Comparison of ENCODE assay signal across 12 cellular contexts in the genomic region with DNA sequence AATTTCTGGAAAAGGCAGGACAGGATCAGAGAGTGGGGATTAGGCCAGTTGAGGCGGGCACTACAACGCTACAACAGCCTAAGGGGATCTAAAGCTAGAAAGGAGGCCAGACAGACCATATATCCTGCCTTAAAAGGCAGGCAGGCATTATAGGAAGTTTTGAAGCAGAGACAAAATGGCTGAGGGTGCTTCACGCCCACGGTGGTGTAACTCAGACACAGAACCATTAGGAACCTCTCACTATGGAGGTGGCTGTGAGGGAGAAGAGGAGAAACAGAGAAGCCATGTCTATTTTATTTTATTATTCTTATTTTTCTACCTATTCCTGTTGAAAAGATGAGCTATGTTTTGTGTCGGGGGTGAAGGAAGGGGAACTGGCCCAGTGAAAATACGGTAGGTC. TPM values are rescaled to one million over a fixed set of nuclear protein-coding genes. Genes with fewer than 3 reads are reported as not detected.
DNase-seq lines count a peak whose midpoint lies in the region; ATAC-seq and TF ChIP-seq lines count a peak whose summit lies in the region.
"Had no signal": no experiment of that assay in that cellular context is flagged by ENCODE, and none has a peak within 500 bp of the region (broad histone marks: within the 10 kb centered on the region; RNA-seq: fewer than 3 reads in every experiment).

No MANE protein-coding gene starts in this region.

- H3K4me2 ChIP-seq in Karpas-422 (ENCODE audit: low read depth, low read length, poor library complexity, severe bottlenecking), result no peak overlapping the region
- H3K4me2 ChIP-seq: neural progenitor cell, SK-N-SH had no signal

- peaks cover 40% of the 10 kb centered on the region for H3K79me2 ChIP-seq in Karpas-422 (ENCODE audit: low read length)

- H3K4me1 Mint-ChIP-seq in CD4-positive, alpha-beta memory T cell, result peaks cover 26 to 50% (median 39%) of the 10 kb centered on the region in 4 donors
- peaks cover 36% of the 10 kb centered on the region for H3K4me1 Mint-ChIP-seq in chondrocyte (ENCODE audit: low read depth)

- 0 out of 2 replicates have a peak, but pooled peaks cover 3% of the 10 kb centered on the region for H4K20me1 ChIP-seq in Karpas-422 (ENCODE audit: insufficient read depth, low read depth, low read length)

- TF ChIP-seq CTCF in chondrocyte (IDR thresholded peaks at IDR 0.05) (no peak), neutrophil (IDR thresholded peaks at IDR 0.05) (no peak)

- no peaks in the 10 kb centered on the region for H3K36me3 ChIP-seq in CD4-positive, alpha-beta memory T cell (ENCODE audit: insufficient read depth, low read length)
- H3K36me3 ChIP-seq in Karpas-422 (ENCODE audit: insufficient read depth, low read length) (no peaks in the 10 kb centered on the region), neutrophil (peaks cover 7% of the 10 kb centered on the region)
- H3K36me3 ChIP-seq: neural progenitor cell had no signal

- DNase-seq in CD4-positive, alpha-beta memory T cell, result no peak
- DNase-seq in Karpas-422 (no peak), chondrocyte (ENCODE audit: low spot score) (no peak), C1 segment of cervical spinal cord (lab: John Stamatoyannopoulos, UW) (no peak), ureter (ENCODE audit: low spot score) (no peak)
- DNase-seq: MM.1S, NCI-H524, SK-N-SH had no signal

- peak overlapping the region in 5 of 8 donors; percentile 22 to 43 (median 35) for H3K4me3 Mint-ChIP-seq in CD4-positive, alpha-beta memory T cell
- no peak overlapping the region for H3K4me3 Mint-ChIP-seq in chondrocyte (ENCODE audit: unreplicated experiment)
- H3K4me3 Mint-ChIP-seq: neural progenitor cell had no signal

- H3K27ac ChIP-seq in CD4-positive, alpha-beta memory T cell (ENCODE audit: low read depth, low read length), result no peak overlapping the region
- H3K27ac ChIP-seq in Karpas-422 (ENCODE audit: low read length) (no peak overlapping the region), neutrophil (peak overlapping the region; percentile 92)
- H3K27ac ChIP-seq: neural progenitor cell had no signal

- peak overlapping the region; percentile 48; the same call in 1 of the 2 replicates for H2AFZ ChIP-seq in Karpas-422 (ENCODE audit: low read length)
- H2AFZ ChIP-seq: neural progenitor cell had no signal

- H3K9me3 ChIP-seq in CD4-positive, alpha-beta memory T cell (ENCODE audit: control insufficient read depth in 1 of 2, low read length in 2 of 2), result no peaks in the 10 kb centered on the region
- no peaks in the 10 kb centered on the region for H3K9me3 ChIP-seq in Karpas-422 (ENCODE audit: low read length)
- H3K9me3 ChIP-seq in neutrophil, result no peaks in the 10 kb centered on the region
- H3K9me3 ChIP-seq: SK-N-SH had no signal

- ATAC-seq in HG02623 (IDR thresholded peaks at IDR 0.05; ENCODE audit: unreplicated experiment), result no peak
- ATAC-seq in HG02970 (IDR thresholded peaks at IDR 0.05; ENCODE audit: low FRiP score, unreplicated experiment), result no peak

- H3K4me3 ChIP-seq in CD4-positive, alpha-beta memory T cell (ENCODE audit: low read length in 2 of 2), result no peak overlapping the region
- no peak overlapping the region for H3K4me3 ChIP-seq in Karpas-422 (ENCODE audit: low read length)
- H3K4me3 ChIP-seq in neutrophil (ENCODE audit: low read depth in 1 of 2, low read length in 1 of 2), result no peak overlapping the region
- H3K4me3 ChIP-seq: neural progenitor cell had no signal

- POLR2A ChIA-PET in CD4-positive, alpha-beta memory T cell (lab: Charles Lee; ENCODE audit: partially characterized antibody), result interaction anchor here (0.8 to 1.2 kb wide), 4 partner anchors 9 to 74 kb away, joined by 3 to 4 read pairs (median 4); partner anchors contain the start of genes RHOA and TCTA

- H3K36me3 Mint-ChIP-seq in CD4-positive, alpha-beta memory T cell, result peaks cover 3 to 11% of the 10 kb centered on the region in 2 donors
- H3K36me3 Mint-ChIP-seq in chondrocyte (ENCODE audit: low read depth), result no peaks in the 10 kb centered on the region

- H3K4me1 ChIP-seq in CD4-positive, alpha-beta memory T cell (ENCODE audit: insufficient read depth, low read length), result peaks cover 50% of the 10 kb centered on the region
- H3K4me1 ChIP-seq in Karpas-422 (ENCODE audit: low read length) (peaks cover 31% of the 10 kb centered on the region), neutrophil (ENCODE audit: control insufficient read depth in 1 of 2, insufficient read depth in 1 of 2, low read depth in 1 of 2, low read length in 1 of 2) (peaks cover 87 to 95% of the 10 kb centered on the region in 2 experiments)

- H3K9ac ChIP-seq in Karpas-422 (ENCODE audit: low read length), result no peak overlapping the region
- H3K9ac ChIP-seq: neural progenitor cell, SK-N-SH had no signal

- H3K9me2 ChIP-seq in Karpas-422 (replicated peaks; ENCODE audit: insufficient read depth, low read length), result no peaks in the 10 kb centered on the region
- H3K9me2 ChIP-seq: SK-N-SH had no signal

- H3K27ac Mint-ChIP-seq in CD4-positive, alpha-beta memory T cell, result peak overlapping the region; percentile 43 to 97 (median 85)
- peak overlapping the region; percentile 19 for H3K27ac Mint-ChIP-seq in chondrocyte (ENCODE audit: unreplicated experiment)
- H3K27ac Mint-ChIP-seq: neural progenitor cell had no signal

- CTCF ChIA-PET in CD4-positive, alpha-beta memory T cell (lab: Charles Lee; ENCODE audit: partially characterized antibody), result interaction anchor here (1.7 to 2.2 kb wide), 2 partner anchors 10 to 107 kb away, joined by 7 read pairs; no protein-coding TSS in a partner anchor

- intact Hi-C loops in CD4-positive, alpha-beta memory T cell (cut with micrococcal nuclease), result loop anchor here (5.0 to 10.0 kb wide), 2 partner anchors 317 to 330 kb away; partner anchors contain the start of genes APEH, IMPDH2 and NDUFAF3

- no peaks in the 10 kb centered on the region for H3K27me3 ChIP-seq in CD4-positive, alpha-beta memory T cell (ENCODE audit: insufficient read depth, low read length)
- H3K27me3 ChIP-seq in Karpas-422 (ENCODE audit: low read length) (no peaks in the 10 kb centered on the region), neutrophil (no peaks in the 10 kb centered on the region)
- H3K27me3 ChIP-seq: neural progenitor cell had no signal

- H3K27me3 Mint-ChIP-seq in CD4-positive, alpha-beta memory T cell, result no peaks in the 10 kb centered on the region
- H3K27me3 Mint-ChIP-seq in chondrocyte (ENCODE audit: low read depth), result no peaks in the 10 kb centered on the region

- H3K9me3 Mint-ChIP-seq in CD4-positive, alpha-beta memory T cell, result no peaks in the 10 kb centered on the region
- no peaks in the 10 kb centered on the region for H3K9me3 Mint-ChIP-seq in chondrocyte (ENCODE audit: low read depth)
- H3K9me3 Mint-ChIP-seq: neural progenitor cell had no signal

RNA-seq across cellular contexts. Expression of gene USP4, which starts 2.1 kb away (rescaled TPM):
- total RNA-seq in CD4-positive, alpha-beta memory T cell, result 100 to 1,000 TPM; 111 to 114 TPM
- 10 to 100 TPM; 73.2 to 75.4 TPM for polyA plus RNA-seq in CD4-positive, alpha-beta memory T cell
- 30.0 and 31.7 TPM in 2 replicates for total RNA-seq in Karpas-422 (2014; rRNA removed; shearing (Covaris generic); ENCODE audit: low replicate concordance)
- total RNA-seq in chondrocyte, result 31.6 to 41.0 TPM (median 31.9 TPM) in 3 replicates
- total RNA-seq in ureter, result 93.3 TPM

RNA-seq across cellular contexts. Expression of gene GPX1, which starts 16.2 kb away (rescaled TPM):
- 10 to 100 TPM; 75.7 to 77.7 TPM for total RNA-seq in CD4-positive, alpha-beta memory T cell
- 100 to 1,000 TPM; 124 to 177 TPM for polyA plus RNA-seq in CD4-positive, alpha-beta memory T cell
- total RNA-seq in Karpas-422 (2014; rRNA removed; shearing (Covaris generic); ENCODE audit: low replicate concordance), result 89.0 and 127 TPM in 2 replicates
- total RNA-seq in chondrocyte (87.9 to 92.6 TPM (median 91.3 TPM) in 3 replicates), ureter (270 TPM)
